Comparison of ENCODE assay signal across 1 cellular context in the genomic region with DNA sequence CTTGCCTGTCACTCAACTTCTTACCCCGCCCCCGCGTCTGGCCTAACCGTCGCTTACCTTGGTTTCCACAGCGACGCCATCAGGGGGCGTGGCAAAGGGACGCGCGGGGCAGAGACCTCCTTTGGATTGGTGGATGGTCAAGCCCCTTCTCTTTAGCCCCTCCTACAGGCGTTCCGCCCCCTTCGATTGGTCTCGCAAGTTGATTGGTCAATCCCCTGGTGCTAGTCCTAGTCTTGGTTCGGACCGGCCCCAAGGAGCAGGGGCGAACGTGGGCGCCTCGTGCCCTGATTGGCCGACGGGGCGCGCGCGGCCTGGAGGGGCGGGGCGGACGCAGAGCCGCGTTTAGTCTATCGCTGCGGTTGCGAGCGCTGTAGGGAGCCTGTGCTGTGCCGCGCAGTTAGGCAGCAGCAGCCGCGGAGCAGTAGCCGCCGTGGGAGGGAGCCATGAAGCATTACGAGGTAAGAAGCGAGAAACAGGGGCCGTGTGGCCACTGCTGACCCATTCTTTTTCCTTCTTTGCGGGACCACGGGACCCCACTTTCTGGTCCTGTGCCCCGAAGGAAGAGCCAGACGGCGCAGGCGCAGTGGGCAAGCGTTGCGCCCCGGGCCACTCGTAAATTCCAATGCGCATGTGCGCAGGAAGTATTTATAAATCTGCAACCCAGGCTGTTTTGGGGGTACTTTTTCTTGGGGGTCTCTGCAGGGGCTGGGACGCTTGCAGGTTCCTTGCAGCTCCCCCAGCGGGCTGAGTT.
TF ChIP-seq lines count a peak whose summit lies in the region.

TSS of gene TECR (plus strand) at position 341 of the 751 bp plus-strand sequence. CDS start at position 444, 103 bp downstream.

TF ChIP-seq in SK-N-SH, 30 proteins besides CTCF, POLR2A, EP300 and RAD21 (continued from another document):
- TF ChIP-seq, protein P1, sequence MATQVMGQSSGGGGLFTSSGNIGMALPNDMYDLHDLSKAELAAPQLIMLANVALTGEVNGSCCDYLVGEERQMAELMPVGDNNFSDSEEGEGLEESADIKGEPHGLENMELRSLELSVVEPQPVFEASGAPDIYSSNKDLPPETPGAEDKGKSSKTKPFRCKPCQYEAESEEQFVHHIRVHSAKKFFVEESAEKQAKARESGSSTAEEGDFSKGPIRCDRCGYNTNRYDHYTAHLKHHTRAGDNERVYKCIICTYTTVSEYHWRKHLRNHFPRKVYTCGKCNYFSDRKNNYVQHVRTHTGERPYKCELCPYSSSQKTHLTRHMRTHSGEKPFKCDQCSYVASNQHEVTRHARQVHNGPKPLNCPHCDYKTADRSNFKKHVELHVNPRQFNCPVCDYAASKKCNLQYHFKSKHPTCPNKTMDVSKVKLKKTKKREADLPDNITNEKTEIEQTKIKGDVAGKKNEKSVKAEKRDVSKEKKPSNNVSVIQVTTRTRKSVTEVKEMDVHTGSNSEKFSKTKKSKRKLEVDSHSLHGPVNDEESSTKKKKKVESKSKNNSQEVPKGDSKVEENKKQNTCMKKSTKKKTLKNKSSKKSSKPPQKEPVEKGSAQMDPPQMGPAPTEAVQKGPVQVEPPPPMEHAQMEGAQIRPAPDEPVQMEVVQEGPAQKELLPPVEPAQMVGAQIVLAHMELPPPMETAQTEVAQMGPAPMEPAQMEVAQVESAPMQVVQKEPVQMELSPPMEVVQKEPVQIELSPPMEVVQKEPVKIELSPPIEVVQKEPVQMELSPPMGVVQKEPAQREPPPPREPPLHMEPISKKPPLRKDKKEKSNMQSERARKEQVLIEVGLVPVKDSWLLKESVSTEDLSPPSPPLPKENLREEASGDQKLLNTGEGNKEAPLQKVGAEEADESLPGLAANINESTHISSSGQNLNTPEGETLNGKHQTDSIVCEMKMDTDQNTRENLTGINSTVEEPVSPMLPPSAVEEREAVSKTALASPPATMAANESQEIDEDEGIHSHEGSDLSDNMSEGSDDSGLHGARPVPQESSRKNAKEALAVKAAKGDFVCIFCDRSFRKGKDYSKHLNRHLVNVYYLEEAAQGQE (IDR thresholded peaks at IDR 0.05; ENCODE audit: low read depth, low read length): no peak
- no peak for TF ChIP-seq TEAD4 (IDR thresholded peaks at IDR 0.05; ENCODE audit: borderline replicate concordance, insufficient read depth)
